Comparison of ENCODE assay signal across 26 cellular contexts in genomic region chr22:43169310-43170130, GRCh38. TPM values are rescaled to one million over a fixed set of nuclear protein-coding genes. Genes with fewer than 3 reads are reported as not detected.
"Had no signal": no experiment of that assay in that cellular context is flagged by ENCODE, and none has a peak within 500 bp of the region (broad histone marks: within the 10 kb centered on the region; RNA-seq: fewer than 3 reads in every experiment).

No MANE protein-coding gene starts in this region.

- H3K4me1 ChIP-seq: breast epithelium, colonic mucosa, gastrocnemius medialis, parathyroid adenoma had no signal

- DNase-seq: activated B cell treated with CpG ODN at 0.5 μM for 24 hours; activated CD4-positive, alpha-beta T cell treated with anti-CD3 and anti-CD28 coated beads for 36 hours; activated CD4-positive, alpha-beta T cell treated with anti-CD3 and anti-CD28 coated beads, Interleukin-2, amount 50 U/mL, for 4 hours; activated CD8-positive, alpha-beta memory T cell treated with anti-CD3 and anti-CD28 coated beads for 24 hours; activated CD8-positive, alpha-beta memory T cell treated with anti-CD3 and anti-CD28 coated beads, Interleukin-2, amount 50 U/mL, for 4 hours; activated naive CD4-positive, alpha-beta T cell treated with Interleukin-2 at 50 U/mL for 16 hours; activated naive CD8-positive, alpha-beta T cell treated with anti-CD3 and anti-CD28 coated beads, Interleukin-2, amount 10 ng/mL, durations not matched to agents 7 days and 5 days; activated T-cell treated with anti-CD3 and anti-CD28 coated beads, Interleukin-2, amount 50 U/mL, for 24 hours; amniotic stem cell; colonic mucosa; gastrocnemius medialis; lower lobe of right lung; naive thymus-derived CD8-positive, alpha-beta T cell; small intestine; stimulated activated CD4-positive, alpha-beta T cell treated with anti-CD3 and anti-CD28 coated beads, Interleukin-2, amount 100 ng/mL, for 48 hours; stimulated activated CD8-positive, alpha-beta memory T cell treated with anti-CD3 and anti-CD28 coated beads, Interleukin-4, amount 100 ng/mL, for 48 hours; stimulated activated naive CD4-positive, alpha-beta T cell treated with Interleukin-2 at 50 U/mL for 16 hours; T1000 had no signal

- H3K27ac Mint-ChIP-seq: activated B cell treated with CpG ODN at 0.5 μM for 24 hours; activated CD4-positive, alpha-beta T cell treated with anti-CD3 and anti-CD28 coated beads for 36 hours; activated naive CD8-positive, alpha-beta T cell treated with anti-CD3 and anti-CD28 coated beads, Interleukin-2, amount 10 ng/mL, durations not matched to agents 7 days and 5 days; activated T-cell treated with anti-CD3 and anti-CD28 coated beads, Interleukin-2, amount 50 U/mL, for 24 hours; activated T-helper 17 cell treated with anti-CD3 and anti-CD28 coated beads, Interleukin-2, amount 50 U/mL, for 72 hours had no signal

- H3K9ac ChIP-seq: parathyroid adenoma had no signal

- H3K4me3 ChIP-seq: breast epithelium, colonic mucosa, esophagus muscularis mucosa, gastrocnemius medialis, lower lobe of right lung, upper lobe of left lung had no signal

- H3K9me3 Mint-ChIP-seq: activated B cell treated with CpG ODN at 0.5 μM for 24 hours; activated naive CD8-positive, alpha-beta T cell treated with anti-CD3 and anti-CD28 coated beads, Interleukin-2, amount 10 ng/mL, durations not matched to agents 7 days and 5 days; activated T-cell treated with anti-CD3 and anti-CD28 coated beads, Interleukin-2, amount 50 U/mL, for 24 hours; activated T-helper 17 cell treated with anti-CD3 and anti-CD28 coated beads, Interleukin-2, amount 50 U/mL, for 72 hours; naive thymus-derived CD8-positive, alpha-beta T cell had no signal

- H3K4me1 Mint-ChIP-seq: activated B cell treated with CpG ODN at 0.5 μM for 24 hours; activated CD4-positive, alpha-beta T cell treated with anti-CD3 and anti-CD28 coated beads for 36 hours; activated T-helper 17 cell treated with anti-CD3 and anti-CD28 coated beads, Interleukin-2, amount 50 U/mL, for 72 hours had no signal

- H3K9me3 ChIP-seq: breast epithelium, colonic mucosa, esophagus muscularis mucosa, gastrocnemius medialis, lower lobe of right lung, neutrophil, upper lobe of left lung had no signal

- H3K27me3 Mint-ChIP-seq: activated B cell treated with CpG ODN at 0.5 μM for 24 hours; activated CD4-positive, alpha-beta T cell treated with anti-CD3 and anti-CD28 coated beads for 36 hours; activated naive CD8-positive, alpha-beta T cell treated with anti-CD3 and anti-CD28 coated beads, Interleukin-2, amount 10 ng/mL, durations not matched to agents 7 days and 5 days; activated T-cell treated with anti-CD3 and anti-CD28 coated beads, Interleukin-2, amount 50 U/mL, for 24 hours; activated T-helper 17 cell treated with anti-CD3 and anti-CD28 coated beads, Interleukin-2, amount 50 U/mL, for 72 hours; naive thymus-derived CD8-positive, alpha-beta T cell had no signal

- H3K27ac ChIP-seq: breast epithelium, esophagus muscularis mucosa, gastrocnemius medialis, lower lobe of right lung, neutrophil, parathyroid adenoma, upper lobe of left lung had no signal

- H3K36me3 ChIP-seq: breast epithelium, colonic mucosa had no signal

- H3K4me3 Mint-ChIP-seq: activated B cell treated with CpG ODN at 0.5 μM for 24 hours; activated CD4-positive, alpha-beta T cell treated with anti-CD3 and anti-CD28 coated beads for 36 hours; activated naive CD8-positive, alpha-beta T cell treated with anti-CD3 and anti-CD28 coated beads, Interleukin-2, amount 10 ng/mL, durations not matched to agents 7 days and 5 days; activated T-cell treated with anti-CD3 and anti-CD28 coated beads, Interleukin-2, amount 50 U/mL, for 24 hours; activated T-helper 17 cell treated with anti-CD3 and anti-CD28 coated beads, Interleukin-2, amount 50 U/mL, for 72 hours; naive thymus-derived CD8-positive, alpha-beta T cell had no signal

- H3K27me3 ChIP-seq: breast epithelium, colonic mucosa, esophagus muscularis mucosa, gastrocnemius medialis, neutrophil, upper lobe of left lung had no signal

- ATAC-seq: activated CD4-positive, alpha-beta T cell treated with anti-CD3 and anti-CD28 coated beads for 36 hours; activated T-helper 17 cell treated with anti-CD3 and anti-CD28 coated beads, Interleukin-2, amount 50 U/mL, for 72 hours; gastrocnemius medialis; left lobe of liver; lower lobe of right lung; naive thymus-derived CD8-positive, alpha-beta T cell; sciatic nerve had no signal

RNA-seq across cellular contexts. Expression of gene BIK, which starts 59.0 kb away (rescaled TPM):
- total RNA-seq: gastrocnemius medialis, sciatic nerve had no signal
